ENCODE assay signal across 13 cellular contexts in genomic region chr15:52645916-52646315, GRCh38. TPM values are rescaled to one million over a fixed set of nuclear protein-coding genes. Genes with fewer than 3 reads are reported as not detected.
DNase-seq lines count a peak whose midpoint lies in the region; ATAC-seq and TF ChIP-seq lines count a peak whose summit lies in the region.
"Had no signal": no experiment of that assay in that cellular context is flagged by ENCODE, and none has a peak within 500 bp of the region (broad histone marks: within the 10 kb centered on the region; RNA-seq: fewer than 3 reads in every experiment).

No MANE protein-coding gene starts in this region.

- in situ Hi-C loops in ACHN (cut with HindIII; ENCODE audit: low pct_ligation_motif_present, low pct_unique_long_range_greater_than_20kb, low sequenced_read_pairs), result no loop called here

- CTCF ChIA-PET in activated B cell treated with CpG ODN at 0.5 μM for 24 hours (lab: Charles Lee), result no interaction called here

- intact Hi-C loops in activated B cell treated with CpG ODN at 0.5 μM for 24 hours (cut with micrococcal nuclease), result loop anchor here (2.0 kb wide), 1 partner anchor 13 kb away; no protein-coding TSS in a partner anchor

- H3K4me1 Mint-ChIP-seq in IgD-negative memory B cell, result peaks cover 6 to 9% (median 7%) of the 10 kb centered on the region in 3 donors
- H3K4me1 Mint-ChIP-seq in activated B cell treated with CpG ODN at 0.5 μM for 24 hours, result peaks cover 6% of the 10 kb centered on the region
- peaks cover 4 to 16% of the 10 kb centered on the region in 2 donors for H3K4me1 Mint-ChIP-seq in stimulated activated naive B cell treated with anti-CD40 and anti-IgM and Interleukin-4, amounts not matched to agents 10 μg/mL and 1 μg/mL and 100 μg/mL, for 72 hours

- no peak for ATAC-seq in activated B cell treated with CpG ODN at 0.5 μM for 24 hours (ENCODE audit: low read depth)
- no peak for ATAC-seq in stimulated activated naive B cell treated with anti-CD40 and anti-IgM and Interleukin-4, amounts not matched to agents 10 μg/mL and 1 μg/mL and 100 μg/mL, for 72 hours (replicated peaks)
- ATAC-seq: A549, GM12878, HCT116 had no signal

- H3K36me3 Mint-ChIP-seq in IgD-negative memory B cell (peaks cover 10% of the 10 kb centered on the region), activated B cell treated with CpG ODN at 0.5 μM for 24 hours (ENCODE audit: low read depth) (peaks cover 55% of the 10 kb centered on the region)
- H3K36me3 Mint-ChIP-seq in stimulated activated naive B cell treated with anti-CD40 and anti-IgM and Interleukin-4, amounts not matched to agents 10 μg/mL and 1 μg/mL and 100 μg/mL, for 72 hours, result peaks cover 9 to 13% of the 10 kb centered on the region in 2 donors

- no peak for TF ChIP-seq CTCF in activated B cell treated with CpG ODN at 0.5 μM for 24 hours (IDR thresholded peaks at IDR 0.05)

- H3K27me3 Mint-ChIP-seq in IgD-negative memory B cell (no peaks in the 10 kb centered on the region), activated B cell treated with CpG ODN at 0.5 μM for 24 hours (no peaks in the 10 kb centered on the region)
- no peaks in the 10 kb centered on the region for H3K27me3 Mint-ChIP-seq in stimulated activated naive B cell treated with anti-CD40 and anti-IgM and Interleukin-4, amounts not matched to agents 10 μg/mL and 1 μg/mL and 100 μg/mL, for 72 hours
- H3K27me3 Mint-ChIP-seq: CD4-positive, CD25-positive, alpha-beta regulatory T cell had no signal

- H3K9me3 Mint-ChIP-seq in IgD-negative memory B cell, result no peaks in the 10 kb centered on the region
- no peaks in the 10 kb centered on the region for H3K9me3 Mint-ChIP-seq in activated B cell treated with CpG ODN at 0.5 μM for 24 hours
- H3K9me3 Mint-ChIP-seq in stimulated activated naive B cell treated with anti-CD40 and anti-IgM and Interleukin-4, amounts not matched to agents 10 μg/mL and 1 μg/mL and 100 μg/mL, for 72 hours, result no peaks in the 10 kb centered on the region
- H3K9me3 Mint-ChIP-seq: CD4-positive, CD25-positive, alpha-beta regulatory T cell had no signal

- no peak overlapping the region for H3K4me3 Mint-ChIP-seq in IgD-negative memory B cell
- H3K4me3 Mint-ChIP-seq in activated B cell treated with CpG ODN at 0.5 μM for 24 hours, result no peak overlapping the region
- H3K4me3 Mint-ChIP-seq in stimulated activated naive B cell treated with anti-CD40 and anti-IgM and Interleukin-4, amounts not matched to agents 10 μg/mL and 1 μg/mL and 100 μg/mL, for 72 hours, result no peak overlapping the region
- H3K4me3 Mint-ChIP-seq: CD4-positive, CD25-positive, alpha-beta regulatory T cell had no signal

- POLR2A ChIA-PET in activated B cell treated with CpG ODN at 0.5 μM for 24 hours (lab: Charles Lee), result no interaction called here

- no peak for DNase-seq in activated B cell treated with CpG ODN at 0.5 μM for 24 hours
- DNase-seq in fibroblast of peridontal ligament (ENCODE audit: extremely low read depth), result peak; percentile 10
- no peak for DNase-seq in stimulated activated naive B cell treated with anti-CD40 and anti-IgM and Interleukin-4, amounts not matched to agents 10 μg/mL and 1 μg/mL and 100 μg/mL, for 72 hours
- no peak for DNase-seq in stimulated activated naive CD4-positive, alpha-beta T cell (lab: John Stamatoyannopoulos, UW)
- no peak for DNase-seq in stimulated activated CD4-positive, alpha-beta T cell treated with anti-CD3 and anti-CD28 coated beads, Interleukin-2, amount 100 ng/mL, for 24 hours
- no peak for DNase-seq in ACHN
- DNase-seq: CD4-positive, CD25-positive, alpha-beta regulatory T cell; DMS79; GM23248 had no signal

- H3K27ac Mint-ChIP-seq in IgD-negative memory B cell, result peak overlapping the region in 2 of 3 donors; percentile 0 to 20
- H3K27ac Mint-ChIP-seq in activated B cell treated with CpG ODN at 0.5 μM for 24 hours, result peak overlapping the region; percentile 46
- H3K27ac Mint-ChIP-seq in stimulated activated naive B cell treated with anti-CD40 and anti-IgM and Interleukin-4, amounts not matched to agents 10 μg/mL and 1 μg/mL and 100 μg/mL, for 72 hours, result peak overlapping the region; percentile 16

RNA-seq across cellular contexts. Expression of gene ATOSA, which starts 33.3 kb away (rescaled TPM):
- polyA plus RNA-seq in IgD-negative memory B cell, result 29.0 TPM
- 73.8 and 96.8 TPM in 2 replicates for total RNA-seq in activated B cell treated with CpG ODN at 0.5 μM for 24 hours
